11 cellular contexts compared by ENCODE assay signal in genomic region chr2:46818141-46818552, GRCh38.
DNase-seq lines count a peak whose midpoint lies in the region; ATAC-seq and TF ChIP-seq lines count a peak whose summit lies in the region.
"Had no signal": no experiment of that assay in that cellular context is flagged by ENCODE, and none has a peak within 500 bp of the region (broad histone marks: within the 10 kb centered on the region; RNA-seq: fewer than 3 reads in every experiment).

No MANE protein-coding gene starts in this region.

- TF ChIP-seq POLR2A in vagina (IDR thresholded peaks at IDR 0.05) = no peak

- H3K9me3 ChIP-seq in right cardiac atrium (ENCODE audit: control insufficient read depth, low read length) (no peaks in the 10 kb centered on the region), psoas muscle (no peaks in the 10 kb centered on the region), vagina (no peaks in the 10 kb centered on the region)
- H3K9me3 ChIP-seq: Peyer's patch had no signal

- TF ChIP-seq CTCF in coronary artery (IDR thresholded peaks at IDR 0.05) (no peak), psoas muscle (IDR thresholded peaks at IDR 0.05) (no peak), vagina (IDR thresholded peaks at IDR 0.05) (no peak)

- H3K4me1 ChIP-seq in right cardiac atrium (ENCODE audit: control insufficient read depth, insufficient read depth, low read length) (peaks cover 47% of the 10 kb centered on the region), psoas muscle (peaks cover 33% of the 10 kb centered on the region), vagina (peaks cover 48% of the 10 kb centered on the region)

- peak; percentile 89 for DNase-seq in coronary artery (ENCODE audit: low spot score)
- peak; percentile 92 to 97 (median 95) for DNase-seq in right cardiac atrium
- peak; percentile 85 to 94 for DNase-seq in psoas muscle
- no peak for DNase-seq in vagina (ENCODE audit: extremely low spot score in 2 of 2)
- no peak for DNase-seq in NCI-H1092 (lab: John Stamatoyannopoulos, UW)
- no peak for DNase-seq in COLO668 (lab: John Stamatoyannopoulos, UW; ENCODE audit: unreplicated experiment)
- DNase-seq in NCI-H345 treated with DMSO at 0.1 percent for 48 hours (lab: John Stamatoyannopoulos, UW; ENCODE audit: unreplicated experiment) = no peak
- DNase-seq: NCI-H187 treated with DMSO at 0.1 percent for 48 hours, NCI-H526 treated with DMSO at 0.1 percent for 48 hours had no signal

- H3K27me3 ChIP-seq in right cardiac atrium (ENCODE audit: control insufficient read depth, insufficient read depth) = no peaks in the 10 kb centered on the region
- no peaks in the 10 kb centered on the region for H3K27me3 ChIP-seq in psoas muscle (ENCODE audit: insufficient read depth in 3 of 3, low read length in 2 of 3)
- H3K27me3 ChIP-seq in vagina = no peaks in the 10 kb centered on the region
- H3K27me3 ChIP-seq: Peyer's patch had no signal

- 16% methylated on average over 6 of the region's 6 CpGs for WGBS in right cardiac atrium
- WGBS in psoas muscle, 3 donors = 3 to 9% (median 7%) methylated on average over 6 of the region's 6 CpGs

- peak overlapping the region; percentile 76 to 81 for H3K27ac ChIP-seq in coronary artery
- peak overlapping the region; percentile 100 for H3K27ac ChIP-seq in right cardiac atrium (ENCODE audit: low read length)
- peak overlapping the region; percentile 72 for H3K27ac ChIP-seq in psoas muscle
- peak overlapping the region; percentile 60 for H3K27ac ChIP-seq in vagina

- ATAC-seq in right cardiac atrium = peak; percentile 89 to 94
- peak; percentile 81 to 96 (median 94) for ATAC-seq in psoas muscle
- ATAC-seq: WTC11 had no signal

- no peaks in the 10 kb centered on the region for H3K36me3 ChIP-seq in psoas muscle (ENCODE audit: insufficient read depth in 1 of 2, low read depth in 1 of 2)
- no peaks in the 10 kb centered on the region for H3K36me3 ChIP-seq in vagina
- H3K36me3 ChIP-seq: Peyer's patch had no signal

- intact Hi-C loops in right cardiac atrium (cut with DNase I) (loop anchor here in 1 of 4 donors (10.0 kb wide), 1 partner anchor 57 kb away; no protein-coding TSS in a partner anchor), psoas muscle (cut with DNase I) (loop anchor here in 1 of 2 donors (5.0 kb wide), 1 partner anchor 54 kb away; no protein-coding TSS in a partner anchor), vagina (cut with DNase I) (loop anchor here (10.0 kb wide), 1 partner anchor 57 kb away; no protein-coding TSS in a partner anchor)

- H3K4me3 ChIP-seq in coronary artery (no peak overlapping the region), right cardiac atrium (ENCODE audit: low read length) (no peak overlapping the region), psoas muscle (no peak overlapping the region), vagina (no peak overlapping the region)
- H3K4me3 ChIP-seq: Peyer's patch had no signal

Comparison
In these comparisons a context has a peak if more than half of its experiments do, and no peak if none do; other contexts are left out.
1. DNase-seq: peak in coronary artery (single experiment), right cardiac atrium (3 of 3) and psoas muscle (2 of 2); none in vagina (0 of 2), NCI-H1092 (single experiment), COLO668 (single experiment) and NCI-H345 treated with DMSO at 0.1 percent for 48 hours (single experiment).
2. Peak in every context shown above with its lines, with median percentiles within 50 percentile points of each other: H3K27ac ChIP-seq.